In the genomic region with DNA sequence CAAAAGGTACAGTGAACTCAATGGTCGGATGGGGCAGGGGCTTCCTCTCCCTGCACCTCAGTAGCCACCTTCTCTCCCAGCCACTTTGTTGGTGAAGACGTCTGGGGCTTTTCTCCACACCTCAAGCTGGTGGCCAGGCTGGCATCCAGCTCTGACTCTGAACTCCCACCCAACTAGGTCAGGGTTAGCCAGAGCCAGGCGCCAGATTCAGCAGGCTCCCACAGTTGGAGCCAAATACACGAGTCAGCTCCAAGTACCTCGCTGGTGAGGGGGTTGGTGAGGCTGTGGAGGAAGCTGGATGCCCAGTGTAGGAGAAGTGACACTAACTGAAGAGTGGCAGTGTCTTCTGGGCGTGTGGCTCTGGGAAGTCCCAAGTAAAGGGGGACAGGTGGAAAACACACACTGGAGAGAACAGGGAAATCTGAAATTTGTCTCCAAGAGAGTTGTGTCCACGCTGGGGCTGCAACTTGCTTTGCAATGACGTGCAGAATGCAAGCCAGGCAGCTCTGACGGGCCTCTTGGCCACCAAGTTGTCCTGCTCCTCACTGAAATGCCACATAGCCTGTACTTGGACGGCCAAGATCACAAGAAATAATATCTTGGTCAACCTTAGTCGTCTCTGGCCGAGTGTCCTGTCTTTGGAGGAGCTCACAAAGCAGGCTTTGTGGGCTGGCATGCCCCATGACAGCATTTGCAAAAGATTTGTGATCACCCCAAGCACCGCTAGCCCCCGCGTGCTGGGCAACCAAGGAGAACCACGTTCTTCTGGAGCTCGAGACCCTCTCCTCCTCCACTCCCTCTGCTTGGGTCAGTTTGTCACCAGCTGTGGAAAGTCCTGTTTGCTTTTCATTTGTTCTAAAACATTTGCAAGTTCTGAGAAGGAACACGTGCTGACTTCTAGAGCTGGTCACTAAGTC, we compare ENCODE assay signal across 1 cellular context.
TF ChIP-seq lines count a peak whose summit lies in the region.

No MANE protein-coding gene starts in this region.

TF ChIP-seq in GM23338, 12 proteins besides CTCF, POLR2A, EP300 and RAD21 (continued from another document):
- TF ChIP-seq ZNF462 (CRISPR knock-in tag; IDR thresholded peaks at IDR 0.05): no peak
